In genomic region chr19:12884926-12885748, GRCh38 we compare ENCODE assay signal across 8 cellular contexts. TPM values are rescaled to one million over a fixed set of nuclear protein-coding genes. Genes with fewer than 3 reads are reported as not detected.
DNase-seq lines count a peak whose midpoint lies in the region; ATAC-seq and TF ChIP-seq lines count a peak whose summit lies in the region.

No MANE protein-coding gene starts in this region.

- peaks cover 5% of the 10 kb centered on the region for H3K4me1 ChIP-seq in ectodermal cell (ENCODE audit: control insufficient read depth, insufficient read depth, low read length)

- CTCF ChIA-PET in activated CD4-positive, alpha-beta memory T cell treated with anti-CD3 and anti-CD28 coated beads for 36 hours (lab: Charles Lee), result interaction anchor here (0.5 to 3.0 kb wide), 32 partner anchors 8 to 1680 kb away, joined by 3 to 33 read pairs (median 4); partner anchors contain the start of genes CALR, GET3, RAD23A and RNASEH2A

- H3K27ac Mint-ChIP-seq in activated CD4-positive, alpha-beta memory T cell treated with anti-CD3 and anti-CD28 coated beads for 36 hours, result peak overlapping the region; percentile 74
- peak overlapping the region; percentile 24 for H3K27ac Mint-ChIP-seq in memory B cell

- POLR2A ChIA-PET in activated CD4-positive, alpha-beta memory T cell treated with anti-CD3 and anti-CD28 coated beads for 36 hours (lab: Charles Lee), result interaction anchor here (1.0 to 1.9 kb wide), 6 partner anchors 12 to 80 kb away, joined by 3 to 10 read pairs (median 6); partner anchors contain the start of genes CALR and FARSA

- no peaks in the 10 kb centered on the region for H3K9me3 ChIP-seq in ectodermal cell (ENCODE audit: control insufficient read depth, low read length)

- H3K36me3 ChIP-seq in ectodermal cell (ENCODE audit: control insufficient read depth, insufficient read depth, low read length), result no peaks in the 10 kb centered on the region

- peak; percentile 82 for DNase-seq in NCI-H2196 treated with DMSO at 0.1 percent for 48 hours (lab: John Stamatoyannopoulos, UW; ENCODE audit: unreplicated experiment)
- peak; percentile 96 for DNase-seq in activated CD4-positive, alpha-beta memory T cell treated with anti-CD3 and anti-CD28 coated beads for 36 hours
- peak; percentile 78 to 80 for DNase-seq in memory B cell (ENCODE audit: low spot score in 2 of 2)
- peak; percentile 52 to 72 for DNase-seq in stimulated activated CD8-positive, alpha-beta memory T cell treated with anti-CD3 and anti-CD28 coated beads, Interleukin-2, amount 100 ng/mL, for 1 hour (ENCODE audit: low read depth in 2 of 2)
- DNase-seq in dedifferentiated amniotic fluid mesenchymal stem cell (ENCODE audit: extremely low spot score), result no peak

- peak overlapping the region; percentile 22 for H3K4me3 ChIP-seq in ectodermal cell (ENCODE audit: insufficient read depth, low read depth, low read length)

- ATAC-seq in memory B cell (ENCODE audit: low read depth) (peak; percentile 56), HG03432 (IDR thresholded peaks at IDR 0.05; ENCODE audit: unreplicated experiment) (no peak)

- H3K27ac ChIP-seq in ectodermal cell (ENCODE audit: insufficient read depth, low read depth, low read length, poor library complexity, severe bottlenecking), result no peak overlapping the region

- peak overlapping the region; percentile 86 for H3K4me3 Mint-ChIP-seq in activated CD4-positive, alpha-beta memory T cell treated with anti-CD3 and anti-CD28 coated beads for 36 hours
- peak overlapping the region; percentile 86 for H3K4me3 Mint-ChIP-seq in memory B cell

- H3K4me1 Mint-ChIP-seq in activated CD4-positive, alpha-beta memory T cell treated with anti-CD3 and anti-CD28 coated beads for 36 hours (ENCODE audit: low read depth), result peaks cover 28% of the 10 kb centered on the region
- peaks cover 7% of the 10 kb centered on the region for H3K4me1 Mint-ChIP-seq in memory B cell

- H3K9me3 Mint-ChIP-seq in activated CD4-positive, alpha-beta memory T cell treated with anti-CD3 and anti-CD28 coated beads for 36 hours, result peaks cover 9% of the 10 kb centered on the region
- H3K9me3 Mint-ChIP-seq in memory B cell, result peaks cover 1% of the 10 kb centered on the region

- H3K27me3 ChIP-seq in ectodermal cell (ENCODE audit: control insufficient read depth, insufficient read depth, low read length, poor library complexity, severe bottlenecking), result peaks cover 82% of the 10 kb centered on the region

- H3K27me3 Mint-ChIP-seq in activated CD4-positive, alpha-beta memory T cell treated with anti-CD3 and anti-CD28 coated beads for 36 hours, result no peaks in the 10 kb centered on the region
- H3K27me3 Mint-ChIP-seq in memory B cell, result no peaks in the 10 kb centered on the region

- 9% methylated on average over 73 of the region's 73 CpGs for WGBS in ectodermal cell, 2 experiments

- peak; percentile 34 for TF ChIP-seq POLR2A in GM19193 (IDR thresholded peaks at IDR 0.05; ENCODE audit: extremely low read depth, insufficient read depth, insufficient read length)

- H3K36me3 Mint-ChIP-seq in activated CD4-positive, alpha-beta memory T cell treated with anti-CD3 and anti-CD28 coated beads for 36 hours, result peaks cover 2% of the 10 kb centered on the region
- H3K36me3 Mint-ChIP-seq in memory B cell, result no peaks in the 10 kb centered on the region

- intact Hi-C loops in activated CD4-positive, alpha-beta memory T cell treated with anti-CD3 and anti-CD28 coated beads for 36 hours (cut with micrococcal nuclease), result loop anchor here (1.0 kb wide), 2 partner anchors 34 to 80 kb away; partner anchors contain the start of gene SYCE2

RNA-seq across cellular contexts. Expression of gene KLF1, which starts 1.9 kb away (rescaled TPM):
- total RNA-seq in activated CD4-positive, alpha-beta memory T cell treated with anti-CD3 and anti-CD28 coated beads for 36 hours, result under 1 TPM; 0.12 to 0.19 TPM
- 0.24 TPM for polyA plus RNA-seq in ectodermal cell (2013, experiment 1 of 4)
- polyA plus RNA-seq in ectodermal cell (2013, experiment 2 of 4), result 0.20 TPM
- not detected for polyA plus RNA-seq in ectodermal cell (2013, experiment 3 of 4)
- 0.20 TPM for polyA plus RNA-seq in ectodermal cell (2013, experiment 4 of 4)

RNA-seq across cellular contexts. Expression of gene DNASE2, which starts 3.9 kb away (rescaled TPM):
- 10 to 100 TPM; 27.0 to 27.5 TPM for total RNA-seq in activated CD4-positive, alpha-beta memory T cell treated with anti-CD3 and anti-CD28 coated beads for 36 hours
- 18.0 TPM for polyA plus RNA-seq in ectodermal cell (2013, experiment 1 of 4)
- 20.6 TPM for polyA plus RNA-seq in ectodermal cell (2013, experiment 2 of 4)
- 17.7 TPM for polyA plus RNA-seq in ectodermal cell (2013, experiment 3 of 4)
- polyA plus RNA-seq in ectodermal cell (2013, experiment 4 of 4), result 19.8 TPM

RNA-seq across cellular contexts. Expression of gene GCDH, which starts 5.8 kb away (rescaled TPM):
- 10 to 100 TPM; 33.6 to 34.4 TPM for total RNA-seq in activated CD4-positive, alpha-beta memory T cell treated with anti-CD3 and anti-CD28 coated beads for 36 hours
- polyA plus RNA-seq in ectodermal cell (2013, experiment 1 of 4), result 32.5 TPM
- 36.8 TPM for polyA plus RNA-seq in ectodermal cell (2013, experiment 2 of 4)
- polyA plus RNA-seq in ectodermal cell (2013, experiment 3 of 4), result 31.8 TPM
- 28.7 TPM for polyA plus RNA-seq in ectodermal cell (2013, experiment 4 of 4)

RNA-seq across cellular contexts. Expression of gene SYCE2, which starts 34.0 kb away (rescaled TPM):
- total RNA-seq in activated CD4-positive, alpha-beta memory T cell treated with anti-CD3 and anti-CD28 coated beads for 36 hours, result 1 to 10 TPM; 3.0 to 4.2 TPM
- polyA plus RNA-seq in ectodermal cell (2013, experiment 1 of 4), result 3.3 TPM
- 1.8 TPM for polyA plus RNA-seq in ectodermal cell (2013, experiment 2 of 4)
- polyA plus RNA-seq in ectodermal cell (2013, experiment 3 of 4), result 2.4 TPM
- 3.5 TPM for polyA plus RNA-seq in ectodermal cell (2013, experiment 4 of 4)

RNA-seq across cellular contexts. Expression of gene MAST1, which starts 46.8 kb away (rescaled TPM):
- total RNA-seq in activated CD4-positive, alpha-beta memory T cell treated with anti-CD3 and anti-CD28 coated beads for 36 hours, result 1 to 10 TPM; 1.7 to 2.3 TPM
- polyA plus RNA-seq in ectodermal cell (2013, experiment 1 of 4), result 20.7 TPM
- 17.8 TPM for polyA plus RNA-seq in ectodermal cell (2013, experiment 2 of 4)
- polyA plus RNA-seq in ectodermal cell (2013, experiment 3 of 4), result 16.3 TPM
- polyA plus RNA-seq in ectodermal cell (2013, experiment 4 of 4), result 14.1 TPM
